In genomic region chr5:119300311-119300670, GRCh38 we compare ENCODE assay signal across 16 cellular contexts. TPM values are rescaled to one million over a fixed set of nuclear protein-coding genes. Genes with fewer than 3 reads are reported as not detected.
A peak's percentile ranks its signal among the peaks of the same experiment; 100 is the strongest.
DNase-seq lines count a peak whose midpoint lies in the region; ATAC-seq and TF ChIP-seq lines count a peak whose summit lies in the region.
"Had no signal": no experiment of that assay in that cellular context is flagged by ENCODE, and none has a peak within 500 bp of the region (broad histone marks: within the 10 kb centered on the region; RNA-seq: fewer than 3 reads in every experiment).

No MANE protein-coding gene starts in this region.

- DNase-seq in stimulated activated naive CD8-positive, alpha-beta T cell treated with anti-CD3 and anti-CD28 coated beads, Interleukin-15, Interleukin-2, amounts not matched to agents 100 U/mL and 50 U/mL, for 24 hours, result no peak
- no peak for DNase-seq in T-helper 17 cell
- no peak for DNase-seq in endodermal cell
- no peak for DNase-seq in trophoblast cell
- DNase-seq in GM20000 (ENCODE audit: low spot score), result no peak
- no peak for DNase-seq in NCI-H2227 (lab: John Stamatoyannopoulos, UW; ENCODE audit: unreplicated experiment)
- DNase-seq: foreskin fibroblast, GOT3, MM.1S, NCI-H187 treated with DMSO at 0.1 percent for 48 hours, NCI-H446 treated with DMSO at 0.1 percent for 48 hours had no signal

- H2AK5ac ChIP-seq in trophoblast cell (ENCODE audit: low read length), result no peak overlapping the region

- no peaks in the 10 kb centered on the region for H3K27me3 Mint-ChIP-seq in stimulated activated naive CD8-positive, alpha-beta T cell treated with anti-CD3 and anti-CD28 coated beads, Interleukin-15, Interleukin-2, amounts not matched to agents 100 ng/mL and 50 ng/mL, for 24 hours
- no peaks in the 10 kb centered on the region for H3K27me3 Mint-ChIP-seq in T-helper 17 cell
- H3K27me3 Mint-ChIP-seq in endodermal cell (ENCODE audit: insufficient read depth), result no peaks in the 10 kb centered on the region

- no peaks in the 10 kb centered on the region for H3K79me2 ChIP-seq in trophoblast cell (ENCODE audit: control insufficient read depth, insufficient read depth, low read length, poor library complexity)

- WGBS in endodermal cell (ENCODE audit: insufficient coverage in 1 of 2, insufficient read length in 1 of 2), 2 experiments, result 96 to 100% methylated on average over 1 to 3 of the region's 3 CpGs
- no CpG with 5 or more reads among the region's 3 CpGs for WGBS in trophoblast cell (ENCODE audit: extremely low coverage, insufficient coverage, insufficient read length)

- H3K4me3 ChIP-seq in endodermal cell (ENCODE audit: low read length) (peak overlapping the region; percentile 39), trophoblast cell (ENCODE audit: low read depth, low read length) (no peak overlapping the region)
- H3K4me3 ChIP-seq: thoracic aorta had no signal

- H3K4me1 Mint-ChIP-seq in stimulated activated naive CD8-positive, alpha-beta T cell treated with anti-CD3 and anti-CD28 coated beads, Interleukin-15, Interleukin-2, amounts not matched to agents 100 ng/mL and 50 ng/mL, for 24 hours (ENCODE audit: low read depth), result peaks cover 80% of the 10 kb centered on the region
- peaks cover 50% of the 10 kb centered on the region for H3K4me1 Mint-ChIP-seq in T-helper 17 cell
- peaks cover 17% of the 10 kb centered on the region for H3K4me1 Mint-ChIP-seq in endodermal cell

- H3K9me3 ChIP-seq in T-helper 17 cell (ENCODE audit: control insufficient read depth, low read length, poor library complexity, severe bottlenecking), result no peaks in the 10 kb centered on the region
- H3K9me3 ChIP-seq in endodermal cell (ENCODE audit: control insufficient read depth, low read length), result peaks cover 17% of the 10 kb centered on the region
- no peaks in the 10 kb centered on the region for H3K9me3 ChIP-seq in trophoblast cell (ENCODE audit: insufficient read depth, low read depth, low read length)
- H3K9me3 ChIP-seq: thoracic aorta had no signal

- H2AFZ ChIP-seq in trophoblast cell (ENCODE audit: insufficient read depth, low read length, poor library complexity), result no peak overlapping the region

- H4K91ac ChIP-seq in trophoblast cell (ENCODE audit: low read depth, low read length), result no peak overlapping the region

- TF ChIP-seq CTCF in endodermal cell (conservative IDR thresholded peaks at IDR 0.05) (no peak), GM20000 (IDR thresholded peaks at IDR 0.05; ENCODE audit: extremely low read depth, missing control alignments) (no peak)

- no peak overlapping the region for H2BK12ac ChIP-seq in trophoblast cell (ENCODE audit: low read length)

- no peak overlapping the region for H4K12ac ChIP-seq in trophoblast cell (ENCODE audit: low read depth, low read length)

- H3K4me1 ChIP-seq in endodermal cell (ENCODE audit: control insufficient read depth, insufficient read depth, low read length) (peaks cover 6% of the 10 kb centered on the region), trophoblast cell (ENCODE audit: control insufficient read depth in 1 of 2, insufficient read depth in 2 of 2, low read length in 2 of 2) (peaks cover 2 to 7% of the 10 kb centered on the region in 2 experiments)

- H3K27ac Mint-ChIP-seq in stimulated activated naive CD8-positive, alpha-beta T cell treated with anti-CD3 and anti-CD28 coated beads, Interleukin-15, Interleukin-2, amounts not matched to agents 100 ng/mL and 50 ng/mL, for 24 hours, result peak overlapping the region; percentile 98
- H3K27ac Mint-ChIP-seq in T-helper 17 cell (peak overlapping the region; percentile 96), endodermal cell (no peak overlapping the region)

- H3K9ac ChIP-seq in endodermal cell (ENCODE audit: extremely low read depth, low read length, poor library complexity, severe bottlenecking) (no peak overlapping the region), trophoblast cell (ENCODE audit: low read length) (no peak overlapping the region)

- H3K27me3 ChIP-seq in endodermal cell (ENCODE audit: control insufficient read depth, insufficient read depth, low read length, poor library complexity, severe bottlenecking) (no peaks in the 10 kb centered on the region), trophoblast cell (ENCODE audit: insufficient read depth, low read length) (no peaks in the 10 kb centered on the region)

- H3K9me3 Mint-ChIP-seq in stimulated activated naive CD8-positive, alpha-beta T cell treated with anti-CD3 and anti-CD28 coated beads, Interleukin-15, Interleukin-2, amounts not matched to agents 100 ng/mL and 50 ng/mL, for 24 hours, result no peaks in the 10 kb centered on the region
- peaks cover 33% of the 10 kb centered on the region for H3K9me3 Mint-ChIP-seq in endodermal cell

- peak overlapping the region; percentile 83 for H3K4me3 Mint-ChIP-seq in stimulated activated naive CD8-positive, alpha-beta T cell treated with anti-CD3 and anti-CD28 coated beads, Interleukin-15, Interleukin-2, amounts not matched to agents 100 ng/mL and 50 ng/mL, for 24 hours
- peak overlapping the region; percentile 84 for H3K4me3 Mint-ChIP-seq in T-helper 17 cell
- H3K4me3 Mint-ChIP-seq in endodermal cell, result no peak overlapping the region

- H3K4me2 ChIP-seq in trophoblast cell (ENCODE audit: low read length), result no peak overlapping the region

- no peaks in the 10 kb centered on the region for H3K79me1 ChIP-seq in trophoblast cell (ENCODE audit: low read length)

- no peak overlapping the region for H3K23ac ChIP-seq in trophoblast cell (ENCODE audit: low read length)

- H3K36me3 Mint-ChIP-seq in stimulated activated naive CD8-positive, alpha-beta T cell treated with anti-CD3 and anti-CD28 coated beads, Interleukin-15, Interleukin-2, amounts not matched to agents 100 ng/mL and 50 ng/mL, for 24 hours (ENCODE audit: low read depth), result peaks cover 24% of the 10 kb centered on the region
- H3K36me3 Mint-ChIP-seq in T-helper 17 cell (ENCODE audit: low read depth) (peaks cover 3% of the 10 kb centered on the region), endodermal cell (ENCODE audit: low read depth) (peaks cover 21% of the 10 kb centered on the region)

- no peak overlapping the region for H3K4ac ChIP-seq in trophoblast cell (ENCODE audit: low read depth, low read length)

- H3K18ac ChIP-seq in trophoblast cell (ENCODE audit: low read length), result no peak overlapping the region

- no peak overlapping the region for H3K14ac ChIP-seq in trophoblast cell (ENCODE audit: low read length)

- H4K8ac ChIP-seq in trophoblast cell (ENCODE audit: low read depth, low read length), result no peak overlapping the region

- H3K36me3 ChIP-seq in endodermal cell (ENCODE audit: control insufficient read depth, insufficient read depth, low read length), result peaks cover 12% of the 10 kb centered on the region
- H3K36me3 ChIP-seq in trophoblast cell (ENCODE audit: control insufficient read depth in 1 of 2, insufficient read depth in 2 of 2, low read length in 2 of 2), result no peaks in the 10 kb centered on the region
- H3K36me3 ChIP-seq: thoracic aorta had no signal

- H2BK5ac ChIP-seq in trophoblast cell (ENCODE audit: low read depth, low read length, poor library complexity), result no peak overlapping the region

- ATAC-seq in stimulated activated naive CD8-positive, alpha-beta T cell treated with anti-CD3 and anti-CD28 coated beads, Interleukin-15, Interleukin-2, amounts not matched to agents 100 U/mL and 50 U/mL, for 24 hours, result no peak
- no peak for ATAC-seq in T-helper 17 cell
- ATAC-seq in HG02610 (IDR thresholded peaks at IDR 0.05; ENCODE audit: unreplicated experiment), result no peak
- ATAC-seq: left colon, sciatic nerve had no signal

- no peak overlapping the region for H2BK120ac ChIP-seq in trophoblast cell (ENCODE audit: insufficient read depth, low read length, poor library complexity)

- H3K27ac ChIP-seq in endodermal cell (ENCODE audit: low read depth, low read length) (no peak overlapping the region), trophoblast cell (ENCODE audit: low read depth, low read length) (no peak overlapping the region)
- H3K27ac ChIP-seq: thoracic aorta had no signal

RNA-seq across cellular contexts. Expression of gene TNFAIP8, which starts 55.5 kb away (rescaled TPM):
- total RNA-seq in T-helper 17 cell (100 to 1,000 TPM; 130 to 140 TPM), endodermal cell (10 to 100 TPM; 29.6 to 39.5 TPM)
- 16.1 TPM for polyA plus RNA-seq in endodermal cell (2013, experiment 1 of 2)
- 14.5 TPM for polyA plus RNA-seq in endodermal cell (2013, experiment 2 of 2)
- 58.8 and 59.8 TPM in 2 replicates for polyA plus RNA-seq in trophoblast cell (2013)
